19 cellular contexts compared by ENCODE assay signal in genomic region chr20:47253860-47254259, GRCh38.
DNase-seq lines count a peak whose midpoint lies in the region; ATAC-seq, FAIRE-seq and TF ChIP-seq lines count a peak whose summit lies in the region.
"Had no signal": no experiment of that assay in that cellular context is flagged by ENCODE, and none has a peak within 500 bp of the region (broad histone marks: within the 10 kb centered on the region; RNA-seq: fewer than 3 reads in every experiment).

No MANE protein-coding gene starts in this region.

- WGBS in GM12878 (ENCODE audit: insufficient coverage, insufficient replicate concordance, low lambda C conversion rate, missing lambda C conversion rate): 83% methylated on average over 6 of the region's 6 CpGs
- WGBS in heart left ventricle, 4 donors: 36 to 39% (median 38%) methylated on average over 6 of the region's 6 CpGs

- H2AFZ ChIP-seq in HCT116 (ENCODE audit: low read depth, low read length, poor library complexity, severe bottlenecking) (no peak overlapping the region), GM12878 (ENCODE audit: control insufficient read depth, low read depth, low read length) (no peak overlapping the region), parathyroid adenoma (no peak overlapping the region)

- H3K9me3 ChIP-seq in HCT116 (ENCODE audit: control insufficient read depth in 1 of 2, insufficient read depth in 1 of 2, low read depth in 1 of 2, low read length in 2 of 2) (no peaks in the 10 kb centered on the region), GM12878 (replicated peaks; ENCODE audit: control insufficient read depth, insufficient read depth, low read length) (no peaks in the 10 kb centered on the region), heart left ventricle (no peaks in the 10 kb centered on the region), parathyroid adenoma (ENCODE audit: control insufficient read depth, low read length) (no peaks in the 10 kb centered on the region), vagina (no peaks in the 10 kb centered on the region)
- H3K9me3 ChIP-seq: breast epithelium had no signal

- in situ Hi-C loops in GM12878 (cut with MboI): no loop called here

- H3K9ac ChIP-seq in HCT116 (ENCODE audit: low read length): no peak overlapping the region
- H3K9ac ChIP-seq in GM12878 (ENCODE audit: control insufficient read depth, insufficient read depth, low read length): no peak overlapping the region
- no peak overlapping the region for H3K9ac ChIP-seq in parathyroid adenoma

- H3K27ac ChIP-seq in HCT116 (ENCODE audit: low read depth, low read length): no peak overlapping the region
- no peak overlapping the region for H3K27ac ChIP-seq in GM12878 (ENCODE audit: control insufficient read depth, insufficient read depth)
- peak overlapping the region; percentile 0 to 82 (median 66) for H3K27ac ChIP-seq in heart left ventricle
- H3K27ac ChIP-seq in parathyroid adenoma: peak overlapping the region; percentile 21
- no peak overlapping the region for H3K27ac ChIP-seq in vagina
- H3K27ac ChIP-seq: breast epithelium had no signal

- H4K20me1 ChIP-seq in HCT116 (ENCODE audit: insufficient read depth) (no peaks in the 10 kb centered on the region), GM12878 (ENCODE audit: control insufficient read depth, insufficient read depth) (no peaks in the 10 kb centered on the region; the same call in 1 of the 2 replicates)

- TF ChIP-seq CTCF in HCT116 (IDR thresholded peaks at IDR 0.05 in 2 of 3, conservative IDR thresholded peaks at IDR 0.05 in 1 of 3; ENCODE audit: borderline replicate concordance in 1 of 3, insufficient read depth in 1 of 3, low read depth in 2 of 3, low read length in 2 of 3): no peak
- TF ChIP-seq CTCF in GM12878 (IDR thresholded peaks at IDR 0.05 in 2 of 3, conservative IDR thresholded peaks at IDR 0.05 in 1 of 3; ENCODE audit: control insufficient read depth in 2 of 3, extremely low read depth in 1 of 3, insufficient read depth in 1 of 3, low read depth in 3 of 3, low read length in 3 of 3): no peak
- no peak for TF ChIP-seq CTCF in heart left ventricle (IDR thresholded peaks at IDR 0.05)
- TF ChIP-seq CTCF in parathyroid adenoma (IDR thresholded peaks at IDR 0.05): no peak
- no peak for TF ChIP-seq CTCF in vagina (IDR thresholded peaks at IDR 0.05)

- intact Hi-C loops in HCT116 (cut with micrococcal nuclease) (no loop called here), GM12878 (cut with micrococcal nuclease; ENCODE audit: unreplicated experiment) (no loop called here), heart left ventricle (cut with DNase I) (no loop called here), vagina (cut with DNase I) (loop anchor here (2.0 kb wide), 1 partner anchor 53 kb away; no protein-coding TSS in a partner anchor)

- no peak for ATAC-seq in HCT116
- ATAC-seq in GM12878: no peak
- ATAC-seq in heart left ventricle: peak; percentile 10 to 64 (median 46)
- ATAC-seq in HG02678 (IDR thresholded peaks at IDR 0.05; ENCODE audit: unreplicated experiment): no peak
- ATAC-seq in GM18502 (IDR thresholded peaks at IDR 0.05; ENCODE audit: poor library complexity, unreplicated experiment): no peak
- no peak for ATAC-seq in GM21723 (IDR thresholded peaks at IDR 0.05; ENCODE audit: unreplicated experiment)

- H3K4me1 ChIP-seq in HCT116 (ENCODE audit: control insufficient read depth in 1 of 2, insufficient read depth in 2 of 2, low read length in 2 of 2) (peaks cover 3 to 7% of the 10 kb centered on the region in 2 experiments; a peak in 2 of 4 replicates), GM12878 (ENCODE audit: control insufficient read depth, insufficient read depth, low read length) (peaks cover 9% of the 10 kb centered on the region), heart left ventricle (peaks cover 0 to 62% (median 34%) of the 10 kb centered on the region in 12 donors), parathyroid adenoma (peaks cover 9% of the 10 kb centered on the region), vagina (no peaks in the 10 kb centered on the region)
- H3K4me1 ChIP-seq: breast epithelium had no signal

- no peak for TF ChIP-seq EP300 in GM12878 (IDR thresholded peaks at IDR 0.05; ENCODE audit: borderline replicate concordance in 1 of 2, control insufficient read depth in 1 of 2, low read depth in 2 of 2, low read length in 2 of 2)

- H3K27me3 ChIP-seq in HCT116 (ENCODE audit: insufficient read depth, low read length) (no peaks in the 10 kb centered on the region), GM12878 (replicated peaks in 1 of 2; ENCODE audit: control insufficient read depth in 2 of 2, insufficient read depth in 2 of 2, low read length in 1 of 2) (no peaks in the 10 kb centered on the region), heart left ventricle (no peaks in the 10 kb centered on the region), parathyroid adenoma (ENCODE audit: control insufficient read depth, insufficient read depth, low read length) (no peaks in the 10 kb centered on the region), vagina (no peaks in the 10 kb centered on the region)
- H3K27me3 ChIP-seq: breast epithelium had no signal

- no peak for TF ChIP-seq POLR2A in HCT116 (IDR thresholded peaks at IDR 0.05; ENCODE audit: borderline replicate concordance, extremely low read depth, insufficient read depth, insufficient read length)
- TF ChIP-seq POLR2A in GM12878 (IDR thresholded peaks at IDR 0.05; ENCODE audit: low read depth, low read length): no peak
- no peak for TF ChIP-seq POLR2A in heart left ventricle (IDR thresholded peaks at IDR 0.05)
- TF ChIP-seq POLR2A in vagina (IDR thresholded peaks at IDR 0.05): no peak

- H3K4me3 ChIP-seq in HCT116 (replicated peaks in 1 of 2; ENCODE audit: low read depth in 1 of 2, low read length in 2 of 2) (no peak overlapping the region), GM12878 (no peak overlapping the region), heart left ventricle (peak overlapping the region in 1 of 12 donors; percentile 10), parathyroid adenoma (ENCODE audit: low read depth, low read length) (no peak overlapping the region), vagina (no peak overlapping the region)
- H3K4me3 ChIP-seq: breast epithelium had no signal

- no peaks in the 10 kb centered on the region for H3K9me2 ChIP-seq in HCT116 (ENCODE audit: insufficient read depth)

- POLR2A ChIA-PET in HCT116 (lab: Charles Lee): no interaction called here
- POLR2A ChIA-PET in GM12878 (lab: Charles Lee): interaction anchor here (0.6 kb wide), 1 partner anchor 360 kb away, joined by 3 read pairs; no protein-coding TSS in a partner anchor

- TF ChIP-seq RAD21 in HCT116 (IDR thresholded peaks at IDR 0.05; ENCODE audit: low read depth) (no peak), GM12878 (IDR thresholded peaks at IDR 0.05; ENCODE audit: insufficient read depth, low read depth, low read length) (no peak)

- H3K79me2 ChIP-seq in HCT116 (ENCODE audit: insufficient read depth, low read length) (peaks cover 16% of the 10 kb centered on the region), GM12878 (ENCODE audit: control insufficient read depth, insufficient read depth, low read length) (peaks cover 24% of the 10 kb centered on the region), parathyroid adenoma (peaks cover 17% of the 10 kb centered on the region)

- H3K4me2 ChIP-seq in HCT116 (ENCODE audit: low read length) (no peak overlapping the region), GM12878 (ENCODE audit: control insufficient read depth, insufficient read depth) (no peak overlapping the region), parathyroid adenoma (ENCODE audit: low read length) (no peak overlapping the region)

- FAIRE-seq in GM12878 (lab: Jason Lieb, UNC): no peak

- H3K36me3 ChIP-seq in HCT116 (ENCODE audit: control insufficient read depth in 1 of 2, insufficient read depth in 2 of 2, low read length in 2 of 2) (peaks cover 13 to 26% of the 10 kb centered on the region in 2 experiments), GM12878 (ENCODE audit: control insufficient read depth in 2 of 2, insufficient read depth in 2 of 2, low read length in 1 of 2) (peaks cover 27 to 39% of the 10 kb centered on the region in 2 experiments), heart left ventricle (peaks cover 0 to 46% (median 12%) of the 10 kb centered on the region in 9 donors), parathyroid adenoma (ENCODE audit: control insufficient read depth, insufficient read depth, low read length) (no peaks in the 10 kb centered on the region), vagina (peaks cover 0 to 14% of the 10 kb centered on the region in 2 donors)

- RAD21 ChIA-PET in HCT116 (lab: Charles Lee; ENCODE audit: low non-redundant PET in 1 of 2, low total read pairs in 2 of 2, uncharacterized antibody in 2 of 2, unreplicated experiment in 2 of 2): interaction anchor here in 1 of 2 experiments (1.6 kb wide), 1 partner anchor 130 kb away, joined by 3 read pairs; no protein-coding TSS in a partner anchor
- RAD21 ChIA-PET in GM12878 (lab: Charles Lee; ENCODE audit: unreplicated experiment): no interaction called here

- SMC1A ChIA-PET in GM12878 (lab: Charles Lee; ENCODE audit: uncharacterized antibody, unreplicated experiment): interaction anchor here (0.8 to 2.1 kb wide), 5 partner anchors 9 to 130 kb away, joined by 3 to 11 read pairs (median 5); no protein-coding TSS in a partner anchor

- DNase-seq in HCT116 (ENCODE audit: low read depth, low spot score) (no peak), GM12878 (ENCODE audit: low read depth, low spot score) (no peak), heart left ventricle (no peak), vagina (ENCODE audit: extremely low spot score in 2 of 2) (no peak)
- DNase-seq: CD4-positive, alpha-beta T cell; DMS79; HCEC 1CT; immature natural killer cell; NCI-H2029 treated with DMSO at 0.1 percent for 48 hours; NCI-H510A treated with DMSO at 0.1 percent for 48 hours; retina; SHP77 treated with DMSO at 0.1 percent for 48 hours; stimulated activated naive CD4-positive, alpha-beta T cell; T-helper 1 cell had no signal

- CTCF ChIA-PET in HCT116 (lab: Charles Lee) (interaction anchor here (1.4 kb wide), 1 partner anchor 130 kb away, joined by 4 read pairs; no protein-coding TSS in a partner anchor), GM12878 (lab: Yijun Ruan, JAX) (interaction anchor here (0.6 to 2.3 kb wide), 5 partner anchors 18 to 367 kb away, joined by 3 to 14 read pairs (median 5); no protein-coding TSS in a partner anchor)

- BruUV-seq in HCT116 (replicated peaks; lab: Mats Ljungman, UMichigan): TSS peak; percentile 9
- TSS peak; percentile 15 for BruUV-seq in GM12878 (replicated peaks; lab: Mats Ljungman, UMichigan)

TF ChIP-seq in HCT116, 20 proteins besides CTCF, POLR2A, EP300 and RAD21 (continues in another document):
- TF ChIP-seq POLR2AphosphoS5 (IDR thresholded peaks at IDR 0.05; ENCODE audit: low read depth, low read length) (no peak), EZH2 (IDR thresholded peaks at IDR 0.05) (no peak), EGR1 (IDR thresholded peaks at IDR 0.05; ENCODE audit: low read depth) (no peak)

TF ChIP-seq in GM12878, 131 proteins besides CTCF, POLR2A, EP300 and RAD21 (continues in another document):
- TF ChIP-seq CBX5 (IDR thresholded peaks at IDR 0.05; ENCODE audit: low read depth) (no peak), IRF4 (IDR thresholded peaks at IDR 0.05; ENCODE audit: low read depth, low read length) (no peak)

Comparison
In these comparisons a context has a peak if more than half of its experiments do, and no peak if none do; other contexts are left out.
1. ATAC-seq: peak in heart left ventricle (4 of 4); none in HCT116 (single experiment), GM12878 (single experiment), HG02678 (single experiment), GM18502 (single experiment) and GM21723 (single experiment).
2. H3K27ac ChIP-seq: peak in heart left ventricle (12 of 12) and parathyroid adenoma (single experiment); none in HCT116 (single experiment), GM12878 (single experiment) and vagina (single experiment).